ENCODE assay signal across 8 cellular contexts in the genomic region with DNA sequence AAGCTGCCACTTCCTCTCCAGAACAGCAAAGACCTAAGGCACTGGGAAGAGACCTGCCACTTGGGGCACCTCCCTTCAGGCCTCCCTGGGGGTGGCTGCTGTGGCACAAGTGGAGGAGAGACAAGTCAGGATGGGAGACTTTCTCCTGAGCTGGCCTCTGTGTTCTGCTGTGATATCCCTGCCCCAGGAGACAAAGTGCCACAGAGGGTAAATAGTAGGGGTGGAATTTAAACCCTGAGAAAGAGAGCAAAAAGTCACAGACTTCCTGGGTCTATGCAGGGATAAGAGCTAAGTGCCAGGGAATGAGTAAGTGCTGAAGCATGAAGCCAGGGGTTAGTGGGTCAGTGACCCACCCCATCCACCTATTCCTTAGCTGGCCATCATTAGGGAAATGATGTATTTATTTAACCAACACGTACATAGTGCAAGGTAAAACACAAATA.
DNase-seq lines count a peak whose midpoint lies in the region; ATAC-seq, FAIRE-seq and TF ChIP-seq lines count a peak whose summit lies in the region.

No MANE protein-coding gene starts in this region.

- WGBS in IMR-90 (ENCODE audit: extremely low coverage in 2 of 2, insufficient read length in 1 of 2), 2 experiments = no CpG with 5 or more reads among the region's 1 CpG
- WGBS in GM12878 (ENCODE audit: insufficient coverage, insufficient replicate concordance, low lambda C conversion rate, missing lambda C conversion rate) = 0% methylated on average over 1 of the region's 1 CpG
- WGBS in liver = 36% methylated on average over 1 of the region's 1 CpG

- no peak for TF ChIP-seq RAD21 in IMR-90 (IDR thresholded peaks at IDR 0.05; ENCODE audit: low read length)
- TF ChIP-seq RAD21 in GM12878 (IDR thresholded peaks at IDR 0.05; ENCODE audit: insufficient read depth, low read depth, low read length) = no peak
- no peak for TF ChIP-seq RAD21 in liver (IDR thresholded peaks at IDR 0.05)

- H2BK15ac ChIP-seq in IMR-90 (ENCODE audit: low read depth, low read length) = peak overlapping the region; percentile 95

- H3K36me3 Mint-ChIP-seq in CD14-positive monocyte = peaks cover 0 to 4% of the 10 kb centered on the region in 2 donors

- CTCF ChIA-PET in IMR-90 (lab: Yijun Ruan, JAX) = interaction anchor here (1.4 kb wide), 1 partner anchor 11 kb away, joined by 3 read pairs; no protein-coding TSS in a partner anchor
- CTCF ChIA-PET in GM12878 (lab: Yijun Ruan, JAX) = interaction anchor here (0.9 to 1.9 kb wide), 3 partner anchors 12 to 275 kb away, joined by 3 to 6 read pairs (median 3); no protein-coding TSS in a partner anchor

- peaks cover 19% of the 10 kb centered on the region for H3K4me1 Mint-ChIP-seq in CD14-positive monocyte

- peak overlapping the region; percentile 68 for H3K56ac ChIP-seq in IMR-90 (ENCODE audit: extremely low read depth, insufficient read depth, low read length)

- H3K79me2 ChIP-seq in GM12878 (ENCODE audit: control insufficient read depth, insufficient read depth, low read length) = no peaks in the 10 kb centered on the region

- H3K4ac ChIP-seq in IMR-90 (ENCODE audit: low read depth, low read length) = peak overlapping the region; percentile 97

- no peak overlapping the region for H3K4me3 Mint-ChIP-seq in CD14-positive monocyte

- TF ChIP-seq POLR2A in IMR-90 (IDR thresholded peaks at IDR 0.05; ENCODE audit: low read depth, low read length) (peak; percentile 56), GM12878 (IDR thresholded peaks at IDR 0.05; ENCODE audit: low read depth, low read length) (no peak)

- H2AK9ac ChIP-seq in IMR-90 (replicated peaks; ENCODE audit: low read depth, low read length, poor library complexity) = peak overlapping the region; percentile 95

- H3K79me1 ChIP-seq in IMR-90 (ENCODE audit: low read depth in 1 of 2, low read length in 2 of 2) = peaks cover 0 to 19% of the 10 kb centered on the region in 2 experiments; a peak in 2 of 4 replicates

- H4K5ac ChIP-seq in IMR-90 (ENCODE audit: low read depth, low read length) = peak overlapping the region; percentile 98

- SMC1A ChIA-PET in GM12878 (lab: Charles Lee; ENCODE audit: uncharacterized antibody, unreplicated experiment) = interaction anchor here (0.7 to 1.1 kb wide), 3 partner anchors 9 to 11 kb away, joined by 3 to 4 read pairs (median 3); no protein-coding TSS in a partner anchor

- peak overlapping the region; percentile 87 for H3K18ac ChIP-seq in IMR-90 (ENCODE audit: low read depth, low read length)

- peak overlapping the region; percentile 99 for H2BK5ac ChIP-seq in IMR-90 (ENCODE audit: low read depth, low read length, poor library complexity, severe bottlenecking)

- H2AFZ ChIP-seq in IMR-90 (replicated peaks; ENCODE audit: low read length, poor library complexity) (peak overlapping the region; percentile 74), GM12878 (ENCODE audit: control insufficient read depth, low read depth, low read length) (no peak overlapping the region)

- in situ Hi-C loops in ACHN (cut with HindIII; ENCODE audit: low pct_ligation_motif_present, low pct_unique_long_range_greater_than_20kb, low sequenced_read_pairs) (no loop called here), IMR-90 (cut with MboI; ENCODE audit: low sequenced_read_pairs) (no loop called here), GM12878 (cut with MboI) (no loop called here)

- peaks cover 3 to 12% (median 3%) of the 10 kb centered on the region in 3 donors for H3K27me3 Mint-ChIP-seq in CD14-positive monocyte (ENCODE audit: low read depth in 3 of 3)

- H3K27ac Mint-ChIP-seq in CD14-positive monocyte = peak overlapping the region in 1 of 7 donors; percentile 54

- peak overlapping the region; percentile 99 for H4K91ac ChIP-seq in IMR-90 (ENCODE audit: insufficient read depth, low read depth, low read length)

- H3K9me3 Mint-ChIP-seq in CD14-positive monocyte = no peaks in the 10 kb centered on the region

- H3K9ac ChIP-seq in IMR-90 (ENCODE audit: low read depth, low read length) (peak overlapping the region; percentile 51), GM12878 (ENCODE audit: control insufficient read depth, insufficient read depth, low read length) (no peak overlapping the region), liver (ENCODE audit: low read depth in 1 of 2, low read length in 2 of 2) (no peak overlapping the region)

- H2BK20ac ChIP-seq in IMR-90 (ENCODE audit: low read depth, low read length) = peak overlapping the region; percentile 91

- H3K36me3 ChIP-seq in IMR-90 (ENCODE audit: control insufficient read depth, insufficient read depth, low read length) (no peaks in the 10 kb centered on the region), GM12878 (ENCODE audit: control insufficient read depth in 2 of 2, insufficient read depth in 2 of 2, low read length in 1 of 2) (no peaks in the 10 kb centered on the region), liver (ENCODE audit: control insufficient read depth in 4 of 4, insufficient read depth in 3 of 4, low read depth in 1 of 4, low read length in 3 of 4) (no peaks in the 10 kb centered on the region), ascending aorta (no peaks in the 10 kb centered on the region)

- peak overlapping the region; percentile 95 for H3K27ac ChIP-seq in IMR-90 (ENCODE audit: insufficient read depth, low read length)
- no peak overlapping the region for H3K27ac ChIP-seq in GM12878 (ENCODE audit: control insufficient read depth, insufficient read depth)
- no peak overlapping the region for H3K27ac ChIP-seq in liver (ENCODE audit: low read depth in 1 of 2, low read length in 2 of 2)
- peak overlapping the region in 1 of 2 donors; percentile 22 for H3K27ac ChIP-seq in ascending aorta

- peaks cover 25% of the 10 kb centered on the region for H3K9me1 ChIP-seq in IMR-90 (ENCODE audit: insufficient read depth, low read length)

- peak overlapping the region; percentile 100 for H2AK5ac ChIP-seq in IMR-90 (ENCODE audit: low read depth, low read length)

- peak overlapping the region; percentile 81 to 97 for H4K8ac ChIP-seq in IMR-90 (ENCODE audit: low read depth in 2 of 2, low read length in 2 of 2)

- H3K14ac ChIP-seq in IMR-90 (replicated peaks; ENCODE audit: low read depth, low read length) = peak overlapping the region; percentile 99

- H4K20me1 ChIP-seq in IMR-90 (ENCODE audit: insufficient read depth, low read length) = no peaks in the 10 kb centered on the region
- H4K20me1 ChIP-seq in GM12878 (ENCODE audit: control insufficient read depth, insufficient read depth) = no peaks in the 10 kb centered on the region

- H3K4me2 ChIP-seq in IMR-90 (ENCODE audit: low read depth, low read length) = no peak overlapping the region
- no peak overlapping the region for H3K4me2 ChIP-seq in GM12878 (ENCODE audit: control insufficient read depth, insufficient read depth)

- BruUV-seq in IMR-90 (replicated peaks; lab: Mats Ljungman, UMichigan) = no TSS peak
- no TSS peak for BruUV-seq in GM12878 (replicated peaks; lab: Mats Ljungman, UMichigan)

- H3K27me3 ChIP-seq in IMR-90 (ENCODE audit: control insufficient read depth, insufficient read depth, low read length) (no peaks in the 10 kb centered on the region), GM12878 (replicated peaks in 1 of 2; ENCODE audit: control insufficient read depth in 2 of 2, insufficient read depth in 2 of 2, low read length in 1 of 2) (no peaks in the 10 kb centered on the region), liver (ENCODE audit: control insufficient read depth in 4 of 4, insufficient read depth in 4 of 4, low read length in 3 of 4) (no peaks in the 10 kb centered on the region), ascending aorta (no peaks in the 10 kb centered on the region)

- POLR2A ChIA-PET in IMR-90 (lab: Charles Lee; ENCODE audit: unreplicated experiment) (no interaction called here), GM12878 (lab: Charles Lee) (interaction anchor here (0.6 to 1.4 kb wide), 2 partner anchors 9 to 86 kb away, joined by 3 to 4 read pairs; no protein-coding TSS in a partner anchor)

- H2BK120ac ChIP-seq in IMR-90 (ENCODE audit: low read depth, low read length) = peak overlapping the region; percentile 98

- RAD21 ChIA-PET in GM12878 (lab: Charles Lee; ENCODE audit: unreplicated experiment) = interaction anchor here (1.2 to 1.6 kb wide), 3 partner anchors 31 to 38 kb away, joined by 3 to 5 read pairs (median 3); no protein-coding TSS in a partner anchor

- DNase-seq in ACHN = peak; percentile 66
- DNase-seq in IMR-90 = peak; percentile 49
- DNase-seq in GM12878 (ENCODE audit: low read depth, low spot score) = no peak
- DNase-seq in CD14-positive monocyte (ENCODE audit: low spot score) = no peak
- DNase-seq in ascending aorta (ENCODE audit: low spot score in 2 of 2) = no peak

- intact Hi-C loops in IMR-90 (cut with micrococcal nuclease) (no loop called here), GM12878 (cut with micrococcal nuclease; ENCODE audit: unreplicated experiment) (no loop called here), CD14-positive monocyte (cut with micrococcal nuclease) (no loop called here), ascending aorta (cut with DNase I) (no loop called here)

- TF ChIP-seq CTCF in IMR-90 (conservative IDR thresholded peaks at IDR 0.05; ENCODE audit: low read depth, low read length) (no peak), GM12878 (IDR thresholded peaks at IDR 0.05 in 2 of 3, conservative IDR thresholded peaks at IDR 0.05 in 1 of 3; ENCODE audit: control insufficient read depth in 2 of 3, extremely low read depth in 1 of 3, insufficient read depth in 1 of 3, low read depth in 3 of 3, low read length in 3 of 3) (no peak), liver (IDR thresholded peaks at IDR 0.05; ENCODE audit: low read depth, low read length, missing input control) (no peak), CD14-positive monocyte (IDR thresholded peaks at IDR 0.05) (no peak), ascending aorta (IDR thresholded peaks at IDR 0.05) (no peak)

- H3K4me3 ChIP-seq in IMR-90 (ENCODE audit: insufficient read depth, low read depth, low read length) (no peak overlapping the region), GM12878 (no peak overlapping the region), liver (ENCODE audit: low read depth in 1 of 3, low read length in 3 of 3) (no peak overlapping the region), ascending aorta (no peak overlapping the region)

- dilution Hi-C loops in IMR-90 (cut with HindIII; ENCODE audit: low sequenced_read_pairs, unreplicated experiment) = no loop called here

- TF ChIP-seq EP300 in GM12878 (IDR thresholded peaks at IDR 0.05; ENCODE audit: borderline replicate concordance in 1 of 2, control insufficient read depth in 1 of 2, low read depth in 2 of 2, low read length in 2 of 2) = no peak

- peaks cover 39% of the 10 kb centered on the region for H3K4me1 ChIP-seq in IMR-90 (ENCODE audit: control insufficient read depth, insufficient read depth, low read length)
- H3K4me1 ChIP-seq in GM12878 (ENCODE audit: control insufficient read depth, insufficient read depth, low read length) = no peaks in the 10 kb centered on the region
- H3K4me1 ChIP-seq in liver (ENCODE audit: control insufficient read depth in 4 of 4, insufficient read depth in 4 of 4, low read length in 3 of 4) = peaks cover 5 to 19% (median 12%) of the 10 kb centered on the region in 4 donors
- peaks cover 3 to 12% of the 10 kb centered on the region in 2 donors for H3K4me1 ChIP-seq in ascending aorta

- H3K9me3 ChIP-seq in IMR-90 (ENCODE audit: control insufficient read depth, insufficient read depth, low read length) = no peaks in the 10 kb centered on the region
- no peaks in the 10 kb centered on the region; the same call in 2 of the 3 replicates for H3K9me3 ChIP-seq in GM12878 (replicated peaks; ENCODE audit: control insufficient read depth, insufficient read depth, low read length)
- H3K9me3 ChIP-seq in liver (ENCODE audit: control insufficient read depth in 4 of 4, low read length in 3 of 4) = no peaks in the 10 kb centered on the region
- H3K9me3 ChIP-seq in ascending aorta = no peaks in the 10 kb centered on the region

- peak overlapping the region; percentile 87 for H3K23ac ChIP-seq in IMR-90 (ENCODE audit: low read depth, low read length)

- ATAC-seq in IMR-90 (ENCODE audit: low read depth) (peak; percentile 6; the same call in 1 of the 2 replicates), GM12878 (no peak), GM19452 (IDR thresholded peaks at IDR 0.05; ENCODE audit: unreplicated experiment) (no peak), GM21576 (IDR thresholded peaks at IDR 0.05; ENCODE audit: unreplicated experiment) (no peak)

- FAIRE-seq in GM12878 (lab: Jason Lieb, UNC) = no peak

Comparison
In these comparisons a context has a peak if more than half of its experiments do, and no peak if none do; other contexts are left out.
1. DNase-seq: peak in ACHN (single experiment) and IMR-90 (single experiment); none in GM12878 (single experiment), CD14-positive monocyte (single experiment) and ascending aorta (0 of 2).